In the genomic region with DNA sequence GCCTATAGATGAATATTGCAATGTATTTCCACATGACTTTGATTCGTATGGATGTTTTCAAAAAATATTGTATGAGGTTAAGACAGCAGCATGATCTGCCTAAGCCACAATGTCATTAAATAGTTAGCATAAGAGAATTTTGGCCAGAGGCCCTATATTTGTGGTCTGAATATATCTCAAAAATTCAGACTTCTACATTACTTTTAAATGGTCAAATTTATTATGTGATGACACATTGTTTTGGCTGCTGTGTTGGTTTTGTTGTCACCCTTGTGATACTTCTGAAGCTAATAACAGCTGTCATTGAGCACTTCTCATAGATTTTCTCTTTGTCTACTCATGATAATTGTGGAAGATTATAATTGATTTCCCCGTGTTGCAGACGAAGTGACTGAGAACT, we compare ENCODE assay signal across 1 cellular context.
TF ChIP-seq lines count a peak whose summit lies in the region.

No MANE protein-coding gene starts in this region.

TF ChIP-seq in SK-N-SH, 30 proteins besides CTCF, POLR2A, EP300 and RAD21 (continued from another document):
- TF ChIP-seq, protein P1, sequence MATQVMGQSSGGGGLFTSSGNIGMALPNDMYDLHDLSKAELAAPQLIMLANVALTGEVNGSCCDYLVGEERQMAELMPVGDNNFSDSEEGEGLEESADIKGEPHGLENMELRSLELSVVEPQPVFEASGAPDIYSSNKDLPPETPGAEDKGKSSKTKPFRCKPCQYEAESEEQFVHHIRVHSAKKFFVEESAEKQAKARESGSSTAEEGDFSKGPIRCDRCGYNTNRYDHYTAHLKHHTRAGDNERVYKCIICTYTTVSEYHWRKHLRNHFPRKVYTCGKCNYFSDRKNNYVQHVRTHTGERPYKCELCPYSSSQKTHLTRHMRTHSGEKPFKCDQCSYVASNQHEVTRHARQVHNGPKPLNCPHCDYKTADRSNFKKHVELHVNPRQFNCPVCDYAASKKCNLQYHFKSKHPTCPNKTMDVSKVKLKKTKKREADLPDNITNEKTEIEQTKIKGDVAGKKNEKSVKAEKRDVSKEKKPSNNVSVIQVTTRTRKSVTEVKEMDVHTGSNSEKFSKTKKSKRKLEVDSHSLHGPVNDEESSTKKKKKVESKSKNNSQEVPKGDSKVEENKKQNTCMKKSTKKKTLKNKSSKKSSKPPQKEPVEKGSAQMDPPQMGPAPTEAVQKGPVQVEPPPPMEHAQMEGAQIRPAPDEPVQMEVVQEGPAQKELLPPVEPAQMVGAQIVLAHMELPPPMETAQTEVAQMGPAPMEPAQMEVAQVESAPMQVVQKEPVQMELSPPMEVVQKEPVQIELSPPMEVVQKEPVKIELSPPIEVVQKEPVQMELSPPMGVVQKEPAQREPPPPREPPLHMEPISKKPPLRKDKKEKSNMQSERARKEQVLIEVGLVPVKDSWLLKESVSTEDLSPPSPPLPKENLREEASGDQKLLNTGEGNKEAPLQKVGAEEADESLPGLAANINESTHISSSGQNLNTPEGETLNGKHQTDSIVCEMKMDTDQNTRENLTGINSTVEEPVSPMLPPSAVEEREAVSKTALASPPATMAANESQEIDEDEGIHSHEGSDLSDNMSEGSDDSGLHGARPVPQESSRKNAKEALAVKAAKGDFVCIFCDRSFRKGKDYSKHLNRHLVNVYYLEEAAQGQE (IDR thresholded peaks at IDR 0.05; ENCODE audit: low read depth, low read length): no peak
- TF ChIP-seq, protein P2, sequence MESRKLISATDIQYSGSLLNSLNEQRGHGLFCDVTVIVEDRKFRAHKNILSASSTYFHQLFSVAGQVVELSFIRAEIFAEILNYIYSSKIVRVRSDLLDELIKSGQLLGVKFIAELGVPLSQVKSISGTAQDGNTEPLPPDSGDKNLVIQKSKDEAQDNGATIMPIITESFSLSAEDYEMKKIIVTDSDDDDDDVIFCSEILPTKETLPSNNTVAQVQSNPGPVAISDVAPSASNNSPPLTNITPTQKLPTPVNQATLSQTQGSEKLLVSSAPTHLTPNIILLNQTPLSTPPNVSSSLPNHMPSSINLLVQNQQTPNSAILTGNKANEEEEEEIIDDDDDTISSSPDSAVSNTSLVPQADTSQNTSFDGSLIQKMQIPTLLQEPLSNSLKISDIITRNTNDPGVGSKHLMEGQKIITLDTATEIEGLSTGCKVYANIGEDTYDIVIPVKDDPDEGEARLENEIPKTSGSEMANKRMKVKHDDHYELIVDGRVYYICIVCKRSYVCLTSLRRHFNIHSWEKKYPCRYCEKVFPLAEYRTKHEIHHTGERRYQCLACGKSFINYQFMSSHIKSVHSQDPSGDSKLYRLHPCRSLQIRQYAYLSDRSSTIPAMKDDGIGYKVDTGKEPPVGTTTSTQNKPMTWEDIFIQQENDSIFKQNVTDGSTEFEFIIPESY (IDR thresholded peaks at IDR 0.05; ENCODE audit: borderline replicate concordance, low read depth): 0 out of 2 replicates have a peak, but pooled peaks have one; percentile 23
- TF ChIP-seq POLR2AphosphoS5 (IDR thresholded peaks at IDR 0.05; ENCODE audit: low read depth, low read length) (peak; percentile 66; the same call in 1 of the 2 replicates), NFIC (IDR thresholded peaks at IDR 0.05; ENCODE audit: borderline replicate concordance) (peak; percentile 75), RCOR1 (IDR thresholded peaks at IDR 0.05; ENCODE audit: low read length) (no peak), TEAD4 (IDR thresholded peaks at IDR 0.05; ENCODE audit: borderline replicate concordance, insufficient read depth) (no peak), FOSL2 (IDR thresholded peaks at IDR 0.05; ENCODE audit: borderline replicate concordance, low read depth) (peak; percentile 20; the same call in 1 of the 2 replicates), SIN3A (IDR thresholded peaks at IDR 0.05; ENCODE audit: borderline replicate concordance, low read depth, low read length) (no peak), NRF1 (IDR thresholded peaks at IDR 0.05; ENCODE audit: low read depth, low read length) (no peak), RXRA (IDR thresholded peaks at IDR 0.05; ENCODE audit: borderline replicate concordance, low read depth) (no peak), ELF1 (IDR thresholded peaks at IDR 0.05) (no peak), FOXM1 (IDR thresholded peaks at IDR 0.05; ENCODE audit: low read depth) (no peak), TCF12 (IDR thresholded peaks at IDR 0.05) (peak; percentile 65), JUND (IDR thresholded peaks at IDR 0.05) (peak; percentile 36; the same call in 1 of the 2 replicates), SMC3 (IDR thresholded peaks at IDR 0.05; ENCODE audit: low read depth, low read length) (no peak)
- TF ChIP-seq, protein P3, sequence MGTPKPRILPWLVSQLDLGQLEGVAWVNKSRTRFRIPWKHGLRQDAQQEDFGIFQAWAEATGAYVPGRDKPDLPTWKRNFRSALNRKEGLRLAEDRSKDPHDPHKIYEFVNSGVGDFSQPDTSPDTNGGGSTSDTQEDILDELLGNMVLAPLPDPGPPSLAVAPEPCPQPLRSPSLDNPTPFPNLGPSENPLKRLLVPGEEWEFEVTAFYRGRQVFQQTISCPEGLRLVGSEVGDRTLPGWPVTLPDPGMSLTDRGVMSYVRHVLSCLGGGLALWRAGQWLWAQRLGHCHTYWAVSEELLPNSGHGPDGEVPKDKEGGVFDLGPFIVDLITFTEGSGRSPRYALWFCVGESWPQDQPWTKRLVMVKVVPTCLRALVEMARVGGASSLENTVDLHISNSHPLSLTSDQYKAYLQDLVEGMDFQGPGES (IDR thresholded peaks at IDR 0.05; ENCODE audit: low read depth, low read length): no peak
- TF ChIP-seq, protein P4, sequence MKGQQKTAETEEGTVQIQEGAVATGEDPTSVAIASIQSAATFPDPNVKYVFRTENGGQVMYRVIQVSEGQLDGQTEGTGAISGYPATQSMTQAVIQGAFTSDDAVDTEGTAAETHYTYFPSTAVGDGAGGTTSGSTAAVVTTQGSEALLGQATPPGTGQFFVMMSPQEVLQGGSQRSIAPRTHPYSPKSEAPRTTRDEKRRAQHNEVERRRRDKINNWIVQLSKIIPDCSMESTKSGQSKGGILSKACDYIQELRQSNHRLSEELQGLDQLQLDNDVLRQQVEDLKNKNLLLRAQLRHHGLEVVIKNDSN (IDR thresholded peaks at IDR 0.05; ENCODE audit: borderline replicate concordance, low read depth): no peak
- TF ChIP-seq, protein P5, sequence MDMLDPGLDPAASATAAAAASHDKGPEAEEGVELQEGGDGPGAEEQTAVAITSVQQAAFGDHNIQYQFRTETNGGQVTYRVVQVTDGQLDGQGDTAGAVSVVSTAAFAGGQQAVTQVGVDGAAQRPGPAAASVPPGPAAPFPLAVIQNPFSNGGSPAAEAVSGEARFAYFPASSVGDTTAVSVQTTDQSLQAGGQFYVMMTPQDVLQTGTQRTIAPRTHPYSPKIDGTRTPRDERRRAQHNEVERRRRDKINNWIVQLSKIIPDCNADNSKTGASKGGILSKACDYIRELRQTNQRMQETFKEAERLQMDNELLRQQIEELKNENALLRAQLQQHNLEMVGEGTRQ (IDR thresholded peaks at IDR 0.05; ENCODE audit: borderline replicate concordance, low read depth, low read length): no peak
